In the genomic region with DNA sequence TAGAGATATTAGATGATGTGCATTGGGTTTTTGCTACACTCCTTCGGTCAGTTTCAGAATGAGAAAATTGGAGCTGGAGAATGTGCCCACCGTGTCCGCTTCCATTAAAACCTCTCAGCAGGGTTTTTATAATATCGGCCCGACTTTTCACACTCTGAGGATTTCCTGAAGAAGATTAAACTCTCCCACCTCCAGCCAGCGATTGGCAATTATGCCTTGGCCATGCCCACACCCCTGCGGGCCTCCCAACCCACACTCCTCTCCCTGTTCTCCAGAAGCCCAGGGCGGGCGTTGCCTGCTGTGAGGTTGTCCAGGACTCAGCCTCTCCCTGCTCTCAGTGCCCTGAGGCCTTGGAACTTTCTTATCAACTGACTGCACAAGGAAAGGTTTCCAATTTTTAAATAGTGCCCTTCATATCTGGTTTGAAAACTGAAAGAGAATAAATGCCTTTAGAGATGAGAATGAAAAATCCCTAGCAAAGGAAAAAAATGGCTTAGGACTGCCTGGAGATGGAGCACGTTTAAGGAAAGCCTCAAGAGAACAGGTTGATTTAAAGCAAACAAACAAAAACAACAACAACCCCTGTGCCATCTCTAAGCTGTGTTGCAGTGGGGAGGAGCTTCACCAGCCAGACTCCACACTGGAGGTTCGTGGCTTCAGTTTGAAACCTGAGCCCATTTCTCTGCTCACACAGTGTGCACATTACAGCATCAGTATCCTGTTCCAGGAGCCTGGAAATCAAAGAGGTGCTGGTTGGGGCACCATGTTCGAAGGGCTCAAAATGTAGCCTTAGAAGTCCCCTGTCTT, we compare ENCODE assay signal across 17 cellular contexts.
DNase-seq lines count a peak whose midpoint lies in the region; ATAC-seq and TF ChIP-seq lines count a peak whose summit lies in the region.
"Had no signal": no experiment of that assay in that cellular context is flagged by ENCODE, and none has a peak within 500 bp of the region (broad histone marks: within the 10 kb centered on the region; RNA-seq: fewer than 3 reads in every experiment).

No MANE protein-coding gene starts in this region.

- no peak overlapping the region for H3K27ac Mint-ChIP-seq in naive thymus-derived CD4-positive, alpha-beta T cell
- H3K27ac Mint-ChIP-seq: activated CD8-positive, alpha-beta T cell treated with anti-CD3 and anti-CD28 coated beads, Interleukin-2, amount 10 ng/mL, durations not matched to agents 7 days and 5 days; activated T-helper 2 cell treated with anti-CD3 and anti-CD28 coated beads, Interferon-gamma antibody, Interleukin-2, Interleukin-4, amounts not matched to agents 10 μg/mL and 5 μg/mL and 100 μg/mL, durations not matched to agents 14 hours and 24 hours and 36 hours had no signal

- WGBS in heart left ventricle, 4 donors: 28 to 35% (median 31%) methylated on average over 12 of the region's 12 CpGs

- H3K27ac ChIP-seq in HEK293 (ENCODE audit: extremely low read depth, low read depth, low read length) (peak overlapping the region; percentile 87), RWPE2 (ENCODE audit: poor library complexity, severe bottlenecking) (no peak overlapping the region), heart left ventricle (no peak overlapping the region)
- H3K27ac ChIP-seq in naive thymus-derived CD4-positive, alpha-beta T cell (ENCODE audit: low read depth, low read length): no peak overlapping the region
- H3K27ac ChIP-seq: BLaER1 treated with 17β-estradiol and CSF1 and Interleukin-3, amounts not matched to agents 10 nM and 100 nM had no signal

- POLR2A ChIA-PET in HEK293 (lab: Yijun Ruan, JAX): interaction anchor here (0.6 to 6.1 kb wide), 9 partner anchors 10 to 1330 kb away, joined by 3 to 27 read pairs (median 5); partner anchors contain the start of gene MSX2
- POLR2A ChIA-PET in naive thymus-derived CD4-positive, alpha-beta T cell (lab: Charles Lee): no interaction called here

- CTCF ChIA-PET in HEK293 (lab: Yijun Ruan, JAX): interaction anchor here (0.7 to 1.9 kb wide), 6 partner anchors 12 to 81 kb away, joined by 3 to 5 read pairs (median 4); no protein-coding TSS in a partner anchor
- CTCF ChIA-PET in naive thymus-derived CD4-positive, alpha-beta T cell (lab: Charles Lee): no interaction called here

- peak; percentile 75 for ATAC-seq in RWPE2 (ENCODE audit: low read depth)
- peak in 3 of 4 donors; percentile 40 to 74 (median 73) for ATAC-seq in heart left ventricle
- peak; percentile 75 for ATAC-seq in sciatic nerve
- ATAC-seq in naive thymus-derived CD4-positive, alpha-beta T cell: no peak
- ATAC-seq: activated CD8-positive, alpha-beta T cell treated with anti-CD3 and anti-CD28 coated beads, Interleukin-2, amount 10 ng/mL, durations not matched to agents 7 days and 5 days had no signal

- no peaks in the 10 kb centered on the region for H3K4me1 Mint-ChIP-seq in naive thymus-derived CD4-positive, alpha-beta T cell

- intact Hi-C loops in heart left ventricle (cut with DNase I): loop anchor here in 1 of 10 donors (10.0 kb wide), 1 partner anchor 456 kb away; no protein-coding TSS in a partner anchor
- intact Hi-C loops in sciatic nerve (cut with DNase I): no loop called here
- intact Hi-C loops in naive thymus-derived CD4-positive, alpha-beta T cell (cut with micrococcal nuclease): no loop called here

- peaks cover 10 to 34% (median 17%) of the 10 kb centered on the region in 5 donors for H3K27me3 Mint-ChIP-seq in naive thymus-derived CD4-positive, alpha-beta T cell

- no peak for TF ChIP-seq POLR2A in heart left ventricle (IDR thresholded peaks at IDR 0.05)

- H3K36me3 Mint-ChIP-seq in naive thymus-derived CD4-positive, alpha-beta T cell: no peaks in the 10 kb centered on the region

- H3K9me3 ChIP-seq in HEK293 (ENCODE audit: control insufficient read depth, insufficient read depth, low read depth, low read length): no peaks in the 10 kb centered on the region
- H3K9me3 ChIP-seq in RWPE2 (ENCODE audit: severe bottlenecking): no peaks in the 10 kb centered on the region
- H3K9me3 ChIP-seq in heart left ventricle: no peaks in the 10 kb centered on the region
- H3K9me3 ChIP-seq in naive thymus-derived CD4-positive, alpha-beta T cell (ENCODE audit: control insufficient read depth in 2 of 3, low read length in 3 of 3): no peaks in the 10 kb centered on the region
- H3K9me3 ChIP-seq: BLaER1 treated with 17β-estradiol and CSF1 and Interleukin-3, amounts not matched to agents 10 nM and 100 nM had no signal

- H3K4me3 ChIP-seq in HEK293 (ENCODE audit: low read depth, low read length) (peak overlapping the region; percentile 55), RWPE2 (ENCODE audit: severe bottlenecking) (no peak overlapping the region), heart left ventricle (no peak overlapping the region)
- no peak overlapping the region for H3K4me3 ChIP-seq in naive thymus-derived CD4-positive, alpha-beta T cell (ENCODE audit: low read length)
- H3K4me3 ChIP-seq: BLaER1 treated with 17β-estradiol and CSF1 and Interleukin-3, amounts not matched to agents 10 nM and 100 nM had no signal

- H3K27me3 ChIP-seq in RWPE2 (ENCODE audit: insufficient read depth, poor library complexity, severe bottlenecking): no peaks in the 10 kb centered on the region
- peaks cover 0 to 40% (median 4%) of the 10 kb centered on the region in 9 donors for H3K27me3 ChIP-seq in heart left ventricle
- H3K27me3 ChIP-seq in naive thymus-derived CD4-positive, alpha-beta T cell (ENCODE audit: control insufficient read depth in 2 of 2, insufficient read depth in 2 of 2, low read length in 2 of 2): no peaks in the 10 kb centered on the region

- H3K4me1 ChIP-seq in HEK293 (ENCODE audit: control insufficient read depth, insufficient read depth, low read length) (peaks cover 18% of the 10 kb centered on the region), RWPE2 (ENCODE audit: insufficient read depth, poor library complexity, severe bottlenecking) (no peaks in the 10 kb centered on the region), heart left ventricle (peaks cover 0 to 15% (median 0%) of the 10 kb centered on the region in 12 donors)
- H3K4me1 ChIP-seq in naive thymus-derived CD4-positive, alpha-beta T cell (ENCODE audit: control insufficient read depth in 2 of 2, insufficient read depth in 2 of 2, low read length in 2 of 2): no peaks in the 10 kb centered on the region
- H3K4me1 ChIP-seq: BLaER1 treated with 17β-estradiol and CSF1 and Interleukin-3, amounts not matched to agents 10 nM and 100 nM had no signal

- H3K9me3 Mint-ChIP-seq in naive thymus-derived CD4-positive, alpha-beta T cell: peaks cover 0 to 7% (median 0%) of the 10 kb centered on the region in 11 donors
- H3K9me3 Mint-ChIP-seq: activated T-helper 2 cell treated with anti-CD3 and anti-CD28 coated beads, Interferon-gamma antibody, Interleukin-2, Interleukin-4, amounts not matched to agents 10 μg/mL and 5 μg/mL and 100 μg/mL, durations not matched to agents 14 hours and 24 hours and 36 hours had no signal

- DNase-seq in RWPE2 (ENCODE audit: low spot score): no peak
- no peak for DNase-seq in heart left ventricle
- DNase-seq in sciatic nerve (ENCODE audit: low spot score): no peak
- DNase-seq in T-helper 9 cell: no peak
- DNase-seq in stimulated activated naive CD4-positive, alpha-beta T cell (lab: John Stamatoyannopoulos, UW): no peak
- no peak for DNase-seq in naive thymus-derived CD4-positive, alpha-beta T cell
- DNase-seq in HuH-7 (ENCODE audit: low spot score): no peak
- DNase-seq: activated CD8-positive, alpha-beta T cell treated with anti-CD3 and anti-CD28 coated beads, Interleukin-2, amount 10 ng/mL, durations not matched to agents 7 days and 5 days; DND-41; effector CD4-positive, alpha-beta T cell; HCEC 1CT; mammary epithelial cell; NCI-H1105; nucleus accumbens had no signal

- H3K36me3 ChIP-seq in HEK293 (ENCODE audit: control insufficient read depth in 2 of 2, insufficient read depth in 1 of 2, low read length in 2 of 2): peaks cover 0 to 8% of the 10 kb centered on the region in 2 experiments; a peak in 1 of 3 replicates
- no peaks in the 10 kb centered on the region for H3K36me3 ChIP-seq in RWPE2 (ENCODE audit: low read depth)
- H3K36me3 ChIP-seq in heart left ventricle: no peaks in the 10 kb centered on the region
- no peaks in the 10 kb centered on the region for H3K36me3 ChIP-seq in naive thymus-derived CD4-positive, alpha-beta T cell (ENCODE audit: control insufficient read depth in 2 of 3, insufficient read depth in 3 of 3, low read length in 3 of 3)
- H3K36me3 ChIP-seq: BLaER1 treated with 17β-estradiol and CSF1 and Interleukin-3, amounts not matched to agents 10 nM and 100 nM had no signal

- TF ChIP-seq CTCF in HEK293 (tag by site-specific recombination; IDR thresholded peaks at IDR 0.05) (no peak), RWPE2 (IDR thresholded peaks at IDR 0.05; ENCODE audit: poor library complexity, severe bottlenecking) (no peak), heart left ventricle (IDR thresholded peaks at IDR 0.05) (no peak)

- H3K4me3 Mint-ChIP-seq in naive thymus-derived CD4-positive, alpha-beta T cell: no peak overlapping the region
- H3K4me3 Mint-ChIP-seq: activated CD8-positive, alpha-beta T cell treated with anti-CD3 and anti-CD28 coated beads, Interleukin-2, amount 10 ng/mL, durations not matched to agents 7 days and 5 days had no signal

TF ChIP-seq in HEK293, 187 proteins besides CTCF, POLR2A, EP300 and RAD21 (continues in another document):
- TF ChIP-seq KLF9 (tag by site-specific recombination; IDR thresholded peaks at IDR 0.05; ENCODE audit: low read depth) (no peak), ZNF202 (tag by site-specific recombination; IDR thresholded peaks at IDR 0.05; ENCODE audit: borderline replicate concordance) (no peak), GLI2 (tag by site-specific recombination; IDR thresholded peaks at IDR 0.05; ENCODE audit: borderline replicate concordance, low read depth) (no peak), ZNF704 (tag by site-specific recombination; IDR thresholded peaks at IDR 0.05) (no peak), KLF1 (tag by site-specific recombination; IDR thresholded peaks at IDR 0.05) (peak; percentile 74), GLI4 (tag by site-specific recombination; IDR thresholded peaks at IDR 0.05) (no peak), ZNF350 (tag by site-specific recombination; IDR thresholded peaks at IDR 0.05) (no peak), MZF1 (tag by site-specific recombination; IDR thresholded peaks at IDR 0.05; ENCODE audit: borderline replicate concordance) (no peak; the same call in 1 of the 2 replicates), ZNF791 (tag by site-specific recombination; IDR thresholded peaks at IDR 0.05) (no peak), ZNF624 (tag by site-specific recombination; IDR thresholded peaks at IDR 0.05) (no peak)
